15 cellular contexts compared by ENCODE assay signal in the genomic region with DNA sequence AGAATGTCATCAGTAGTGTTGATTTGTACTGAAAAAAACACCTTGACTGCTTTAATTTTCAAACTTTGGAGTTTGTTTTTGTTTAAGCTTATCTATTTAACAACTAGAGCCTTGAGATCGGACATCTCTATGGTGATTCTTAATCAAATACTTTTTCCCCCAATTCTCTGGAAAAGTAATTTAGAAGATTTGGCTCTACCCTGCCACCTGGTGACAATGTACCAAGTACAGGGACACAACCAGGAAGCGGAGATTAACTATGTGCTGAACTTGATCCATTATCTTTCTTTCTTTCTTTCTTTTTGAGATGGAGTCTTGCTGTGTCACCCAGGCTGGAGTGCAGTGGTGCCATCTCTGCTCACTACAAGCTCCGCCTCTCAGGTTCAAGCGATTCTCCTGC. TPM values are rescaled to one million over a fixed set of nuclear protein-coding genes. Genes with fewer than 3 reads are reported as not detected.
A peak's percentile ranks its signal among the peaks of the same experiment; 100 is the strongest.
DNase-seq lines count a peak whose midpoint lies in the region; ATAC-seq, FAIRE-seq and TF ChIP-seq lines count a peak whose summit lies in the region.
"Had no signal": no experiment of that assay in that cellular context is flagged by ENCODE, and none has a peak within 500 bp of the region (broad histone marks: within the 10 kb centered on the region; RNA-seq: fewer than 3 reads in every experiment).

No MANE protein-coding gene starts in this region.

- H2AFZ ChIP-seq in GM23248: no peak overlapping the region

- H3K27ac ChIP-seq in GM23248: no peak overlapping the region
- H3K27ac ChIP-seq: breast epithelium, SK-N-MC had no signal

- peak; percentile 5 for DNase-seq in GM23248
- DNase-seq in RCC 7860 (ENCODE audit: low spot score): peak; percentile 4
- DNase-seq in fibroblast of villous mesenchyme (ENCODE audit: low read depth): peak; percentile 16
- DNase-seq in progenitor cell of endocrine pancreas (ENCODE audit: low spot score, unreplicated experiment): no peak
- no peak for DNase-seq in COR-L47 (lab: John Stamatoyannopoulos, UW)
- no peak for DNase-seq in activated naive CD4-positive, alpha-beta T cell (lab: John Stamatoyannopoulos, UW)
- DNase-seq: activated CD4-positive, alpha-beta T cell treated with anti-CD3 and anti-CD28 coated beads, Interleukin-2, amount 10 ng/mL, durations not matched to agents 24 days and 14 days; NCI-H510A treated with DMSO at 0.1 percent for 48 hours; stimulated activated naive CD8-positive, alpha-beta T cell treated with anti-CD3 and anti-CD28 coated beads, Interleukin-15, Interleukin-2, amounts not matched to agents 100 U/mL and 50 U/mL, for 24 hours had no signal

- no peaks in the 10 kb centered on the region for H3K27me3 Mint-ChIP-seq in progenitor cell of endocrine pancreas

- WGBS in GM23248 (ENCODE audit: low coverage in 1 of 2, low lambda C conversion rate in 2 of 2, missing lambda C conversion rate in 2 of 2), 2 experiments: 74 to 75% methylated on average over 4 of the region's 4 CpGs

- no peaks in the 10 kb centered on the region for H3K9me3 ChIP-seq in GM23248 (ENCODE audit: low read depth)
- H3K9me3 ChIP-seq: breast epithelium had no signal

- H3K27me3 ChIP-seq in GM23248 (replicated peaks; ENCODE audit: insufficient read depth): no peaks in the 10 kb centered on the region
- H3K27me3 ChIP-seq: breast epithelium had no signal

- H3K27ac Mint-ChIP-seq in progenitor cell of endocrine pancreas: no peak overlapping the region
- H3K27ac Mint-ChIP-seq: activated CD4-positive, alpha-beta T cell treated with anti-CD3 and anti-CD28 coated beads, Interleukin-2, amount 10 ng/mL, durations not matched to agents 24 days and 14 days had no signal

- FAIRE-seq in RCC 7860 (lab: Jason Lieb, UNC): no peak
- FAIRE-seq: GM12878, islet of Langerhans had no signal

- peaks cover 2% of the 10 kb centered on the region for H3K4me1 Mint-ChIP-seq in progenitor cell of endocrine pancreas (ENCODE audit: low read depth)
- H3K4me1 Mint-ChIP-seq: activated CD4-positive, alpha-beta T cell treated with anti-CD3 and anti-CD28 coated beads, Interleukin-2, amount 10 ng/mL, durations not matched to agents 24 days and 14 days had no signal

- peaks cover 8% of the 10 kb centered on the region for H3K9me3 Mint-ChIP-seq in progenitor cell of endocrine pancreas (ENCODE audit: low read depth)

- H4K20me1 ChIP-seq in GM23248 (ENCODE audit: insufficient read depth): no peaks in the 10 kb centered on the region

- H3K4me3 ChIP-seq in GM23248 (no peak overlapping the region), fibroblast of villous mesenchyme (ENCODE audit: low read depth, low read length) (no peak overlapping the region)
- H3K4me3 ChIP-seq: breast epithelium, GM12878, SK-N-MC had no signal

- H3F3A ChIP-seq in GM23248 (ENCODE audit: insufficient read depth): peaks cover 6% of the 10 kb centered on the region

- no peaks in the 10 kb centered on the region for H3K79me2 ChIP-seq in GM23248 (ENCODE audit: insufficient read depth)

- no peak overlapping the region for H3K4me2 ChIP-seq in GM23248 (ENCODE audit: unreplicated experiment)

- no peaks in the 10 kb centered on the region for H3K4me1 ChIP-seq in GM23248 (ENCODE audit: insufficient read depth)
- H3K4me1 ChIP-seq: breast epithelium had no signal

- no peaks in the 10 kb centered on the region for H3K9me2 ChIP-seq in GM23248 (ENCODE audit: insufficient read depth)

- in situ Hi-C loops in GM23248 (cut with MboI): no loop called here

- H3K9ac ChIP-seq in GM23248: no peak overlapping the region

- ATAC-seq in GM21526 (IDR thresholded peaks at IDR 0.05; ENCODE audit: low FRiP score, unreplicated experiment) (no peak), GM19467 (IDR thresholded peaks at IDR 0.05; ENCODE audit: unreplicated experiment) (no peak)

- peaks cover 24% of the 10 kb centered on the region for H3K36me3 Mint-ChIP-seq in progenitor cell of endocrine pancreas (ENCODE audit: insufficient read depth)

- no peaks in the 10 kb centered on the region for H3K36me3 ChIP-seq in GM23248 (ENCODE audit: low read depth)
- H3K36me3 ChIP-seq: breast epithelium had no signal

- no peak overlapping the region for H3K4me3 Mint-ChIP-seq in progenitor cell of endocrine pancreas (ENCODE audit: low read depth)
- H3K4me3 Mint-ChIP-seq: activated CD4-positive, alpha-beta T cell treated with anti-CD3 and anti-CD28 coated beads, Interleukin-2, amount 10 ng/mL, durations not matched to agents 24 days and 14 days had no signal

- peak; percentile 35 for TF ChIP-seq CTCF in fibroblast of villous mesenchyme (IDR thresholded peaks at IDR 0.05; ENCODE audit: insufficient read depth, low read depth, low read length)
- TF ChIP-seq CTCF in progenitor cell of endocrine pancreas (IDR thresholded peaks at IDR 0.05; ENCODE audit: unreplicated experiment): peak; percentile 44

RNA-seq across cellular contexts. Expression of a gene that starts 30.8 kb away (rescaled TPM):
- total RNA-seq in GM23248 (2014; rRNA removed; shearing (Covaris generic)): 0.25 TPM in 1 of 2 replicates, not detected in the other
- 0.08 TPM in 1 of 2 replicates, not detected in the other for polyA plus RNA-seq in GM23248 (2016; fragmentation: Nextera tagmentation; extraction: Ambion mirVana)
- total RNA-seq in fibroblast of villous mesenchyme: not detected in 2 replicates
- 9.7 and 10.4 TPM in 2 replicates for total RNA-seq in progenitor cell of endocrine pancreas
- total RNA-seq: GM12878 had no signal

Comparison
In these comparisons a context has a peak if more than half of its experiments do, and no peak if none do; other contexts are left out.
1. DNase-seq: peak in GM23248 (single experiment), RCC 7860 (single experiment) and fibroblast of villous mesenchyme (single experiment); none in progenitor cell of endocrine pancreas (single experiment), COR-L47 (single experiment) and activated naive CD4-positive, alpha-beta T cell (0 of 4).